8 cellular contexts compared by ENCODE assay signal in the genomic region with DNA sequence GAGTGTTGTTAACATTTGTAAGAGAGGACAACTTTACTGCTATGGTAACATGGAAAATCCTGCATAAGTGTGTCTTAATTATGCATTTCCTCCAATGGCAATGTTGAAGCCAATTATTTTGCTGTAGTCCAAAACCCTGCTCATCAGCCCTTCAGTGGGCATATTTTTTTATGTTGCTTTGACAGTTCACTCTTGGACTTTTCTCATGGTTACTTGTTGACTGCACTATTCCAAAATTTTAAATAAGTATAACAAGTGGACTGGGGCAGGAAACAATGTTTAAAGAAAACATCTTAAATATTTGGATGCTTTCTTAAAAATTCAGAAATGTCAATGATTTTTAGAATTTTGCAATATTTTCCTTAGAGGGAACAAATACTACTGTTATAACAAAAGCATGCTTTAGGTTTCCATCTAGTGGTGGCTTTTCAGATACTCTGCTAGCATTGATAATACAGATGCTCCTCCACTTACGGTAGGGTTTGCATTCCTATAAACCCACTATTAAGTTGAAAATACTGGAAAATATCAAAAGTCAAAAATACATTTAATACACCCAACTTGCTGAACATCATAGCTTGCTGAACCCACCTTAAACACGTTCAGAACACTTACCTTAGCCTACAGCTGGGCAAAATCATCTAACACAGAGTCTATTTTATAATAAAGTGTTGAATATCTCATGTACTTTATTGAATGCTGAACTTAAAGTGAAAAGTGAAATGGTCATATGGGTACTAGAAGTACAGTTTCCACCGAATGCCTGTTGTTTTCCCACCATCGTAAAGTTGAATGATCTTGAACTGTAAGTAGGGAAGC.
DNase-seq lines count a peak whose midpoint lies in the region; ATAC-seq lines count a peak whose summit lies in the region.

No MANE protein-coding gene starts in this region.

- H3K27me3 Mint-ChIP-seq in T-helper 17 cell: peaks cover 4% of the 10 kb centered on the region

- H3K36me3 Mint-ChIP-seq in T-helper 17 cell (ENCODE audit: low read depth): no peaks in the 10 kb centered on the region

- H3K27ac Mint-ChIP-seq in T-helper 17 cell: no peak overlapping the region

- H3K9me3 ChIP-seq in T-helper 17 cell (ENCODE audit: control insufficient read depth, low read length, poor library complexity, severe bottlenecking): no peaks in the 10 kb centered on the region

- ATAC-seq in GM18520 (IDR thresholded peaks at IDR 0.05; ENCODE audit: unreplicated experiment) (peak; percentile 50), T-helper 17 cell (peak; percentile 54), GM21737 (IDR thresholded peaks at IDR 0.05; ENCODE audit: unreplicated experiment) (no peak)

- no peak overlapping the region for H3K4me3 Mint-ChIP-seq in T-helper 17 cell

- DNase-seq in AML-193 (lab: John Stamatoyannopoulos, UW) (peak; percentile 52 to 59), HT-29 (ENCODE audit: low spot score) (peak; percentile 67), T-helper 17 cell (no peak), glomerular visceral epithelial cell (ENCODE audit: extremely low spot score) (peak; percentile 58), stromal cell of bone marrow (ENCODE audit: low read depth) (peak; percentile 48), T-helper 9 cell (no peak)

- H3K4me1 Mint-ChIP-seq in T-helper 17 cell: peaks cover 3% of the 10 kb centered on the region

Comparison
In these comparisons a context has a peak if more than half of its experiments do, and no peak if none do; other contexts are left out.
1. DNase-seq: peak in AML-193 (2 of 2), HT-29 (single experiment), glomerular visceral epithelial cell (single experiment) and stromal cell of bone marrow (single experiment); none in T-helper 17 cell (0 of 3) and T-helper 9 cell (single experiment).